12 cellular contexts compared by ENCODE assay signal in the genomic region with DNA sequence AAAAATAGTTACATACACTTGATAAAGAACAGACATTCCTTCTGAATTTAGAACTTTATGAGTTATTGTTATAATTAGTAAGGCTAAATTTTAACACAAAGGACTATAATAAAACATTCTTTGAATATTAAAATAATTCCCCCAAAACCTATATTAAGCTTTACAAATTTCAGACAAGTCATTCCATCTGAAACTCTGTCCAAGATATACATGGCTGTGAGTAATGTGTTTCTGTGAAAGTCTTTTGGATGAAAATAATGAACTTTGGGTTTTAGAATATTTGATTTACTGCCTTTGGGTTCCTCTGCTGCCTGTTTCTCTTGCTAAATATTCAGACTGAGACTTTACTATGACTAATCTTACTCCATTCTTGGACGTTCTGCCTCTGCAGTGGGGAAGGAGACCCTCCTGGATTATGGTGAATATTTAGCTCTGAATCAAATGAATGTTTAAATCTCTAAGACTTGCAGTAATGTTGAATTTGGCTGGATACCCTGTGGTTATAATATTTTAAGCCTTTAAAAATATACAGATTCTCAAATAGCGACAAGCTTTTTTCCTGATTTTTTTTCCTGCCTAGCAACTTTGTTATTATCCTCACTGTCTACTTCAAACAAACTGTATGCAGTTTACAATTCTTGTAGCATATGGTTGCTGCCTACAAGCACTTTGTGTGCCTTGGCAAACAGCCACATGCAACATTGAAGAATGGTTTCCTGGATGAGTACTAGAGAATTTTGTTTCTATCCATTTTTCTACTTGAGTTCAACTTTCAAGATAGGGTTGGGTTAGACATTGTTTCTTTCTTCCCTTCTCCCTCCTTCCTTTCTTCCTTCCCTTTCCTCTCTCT.
DNase-seq lines count a peak whose midpoint lies in the region; ATAC-seq and TF ChIP-seq lines count a peak whose summit lies in the region.
"Had no signal": no experiment of that assay in that cellular context is flagged by ENCODE, and none has a peak within 500 bp of the region (broad histone marks: within the 10 kb centered on the region; RNA-seq: fewer than 3 reads in every experiment).

No MANE protein-coding gene starts in this region.

- no peak for TF ChIP-seq CTCF in fibroblast of mammary gland (conservative IDR thresholded peaks at IDR 0.05; ENCODE audit: control insufficient read depth, insufficient read depth, low read depth, low read length)

- no peak overlapping the region for H3K4me3 ChIP-seq in fibroblast of mammary gland (ENCODE audit: control insufficient read depth, low read depth, low read length)
- H3K4me3 ChIP-seq: A549, right lobe of liver, upper lobe of left lung had no signal

- ATAC-seq in GM19452 (IDR thresholded peaks at IDR 0.05; ENCODE audit: unreplicated experiment) = no peak
- ATAC-seq: A549 had no signal

- DNase-seq in NCI-H2196 (lab: John Stamatoyannopoulos, UW; ENCODE audit: unreplicated experiment) (peak; percentile 38), NCI-H2196 treated with DMSO at 0.1 percent for 48 hours (lab: John Stamatoyannopoulos, UW; ENCODE audit: unreplicated experiment) (no peak), NCI-H774 (lab: John Stamatoyannopoulos, UW) (peak; percentile 64), fibroblast of mammary gland (ENCODE audit: low read depth) (peak; percentile 86), superior temporal gyrus (ENCODE audit: extremely low spot score) (peak; percentile 55), NCI-H2227 treated with DMSO at 0.1 percent for 48 hours (lab: John Stamatoyannopoulos, UW) (no peak), T-helper 9 cell (no peak)
- DNase-seq: hypothalamus, right lobe of liver had no signal

Comparison
In these comparisons a context has a peak if more than half of its experiments do, and no peak if none do; other contexts are left out.
1. DNase-seq: peak in NCI-H2196 (single experiment), NCI-H774 (single experiment), fibroblast of mammary gland (single experiment) and superior temporal gyrus (single experiment); none in NCI-H2196 treated with DMSO at 0.1 percent for 48 hours (single experiment), NCI-H2227 treated with DMSO at 0.1 percent for 48 hours (single experiment) and T-helper 9 cell (single experiment).